ENCODE assay signal across 9 cellular contexts in the genomic region with DNA sequence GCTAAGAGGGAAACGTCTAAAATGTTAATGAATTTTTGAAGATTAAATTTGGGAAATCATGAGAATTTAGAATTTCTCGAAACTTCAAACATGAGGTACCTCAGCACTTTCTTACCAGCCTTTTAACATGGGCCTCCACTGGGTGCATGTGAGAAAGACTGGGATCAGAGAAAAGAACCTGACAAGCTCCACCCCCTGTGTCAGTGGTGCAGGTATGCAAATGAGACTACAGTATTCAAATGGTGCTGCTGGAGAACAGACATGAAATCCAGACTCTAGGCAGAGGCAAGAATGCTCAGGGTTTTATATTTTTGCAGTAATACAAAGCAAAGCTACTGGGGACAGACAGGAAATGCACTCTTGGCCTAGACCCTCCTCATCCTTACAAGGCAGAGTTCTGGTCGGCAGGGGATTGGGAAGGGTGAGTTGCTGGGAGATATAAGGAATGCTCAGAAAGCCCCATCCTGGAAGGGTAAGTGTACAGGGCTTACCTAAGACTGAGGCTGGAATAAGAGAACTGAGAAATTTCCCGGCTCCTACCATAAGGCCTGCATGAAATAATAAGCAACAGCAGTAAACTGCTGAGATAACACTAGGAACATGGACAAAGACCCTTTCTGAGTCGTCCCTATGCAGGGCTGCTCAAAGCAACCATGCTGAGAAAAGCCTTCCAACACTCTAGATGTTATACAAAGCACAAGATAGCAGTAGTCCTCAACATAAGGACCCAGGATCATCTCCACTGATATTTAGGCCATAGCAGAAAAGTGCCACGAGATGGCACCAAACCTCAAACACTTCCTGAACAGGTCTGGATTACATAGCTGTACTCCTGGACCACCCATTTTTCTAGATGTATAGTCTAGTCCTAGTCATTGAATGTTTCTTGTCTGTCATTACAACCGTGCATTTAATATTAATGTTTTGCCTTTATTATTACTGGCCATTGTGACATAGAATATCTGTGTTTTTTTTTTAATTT.
DNase-seq lines count a peak whose midpoint lies in the region; ATAC-seq, FAIRE-seq and TF ChIP-seq lines count a peak whose summit lies in the region.
"Had no signal": no experiment of that assay in that cellular context is flagged by ENCODE, and none has a peak within 500 bp of the region (broad histone marks: within the 10 kb centered on the region; RNA-seq: fewer than 3 reads in every experiment).

No MANE protein-coding gene starts in this region.

- intact Hi-C loops in activated CD4-positive, alpha-beta T cell treated with anti-CD3 and anti-CD28 coated beads for 36 hours (cut with DNase I, micrococcal nuclease) = loop anchor here (1.0 to 5.0 kb wide), 6 partner anchors 107 to 347 kb away; no protein-coding TSS in a partner anchor
- intact Hi-C loops in MCF 10A (cut with micrococcal nuclease) = loop anchor here (1.0 to 5.0 kb wide), 3 partner anchors 108 to 297 kb away; no protein-coding TSS in a partner anchor
- intact Hi-C loops in thyroid gland (cut with DNase I) = loop anchor here (5.0 kb wide), 1 partner anchor 292 kb away; no protein-coding TSS in a partner anchor

- no peaks in the 10 kb centered on the region for H3K79me2 ChIP-seq in keratinocyte (ENCODE audit: control insufficient read depth, insufficient read depth, low read length)

- H2AFZ ChIP-seq in keratinocyte (ENCODE audit: control insufficient read depth, low read length) = no peak overlapping the region

- DNase-seq in activated CD4-positive, alpha-beta T cell treated with anti-CD3 and anti-CD28 coated beads for 36 hours = peak; percentile 53
- DNase-seq in activated CD4-positive, alpha-beta T cell treated with anti-CD3 and anti-CD28 coated beads for 1 hour = no peak
- peak; percentile 49 for DNase-seq in NCI-H748 treated with DMSO at 0.1 percent for 48 hours (lab: John Stamatoyannopoulos, UW)
- DNase-seq in MCF 10A (ENCODE audit: unreplicated experiment) = peak; percentile 79
- DNase-seq in keratinocyte (ENCODE audit: low read depth, low spot score) = no peak
- peak; percentile 53 to 58 for DNase-seq in thyroid gland

- H3K4me2 ChIP-seq in keratinocyte (ENCODE audit: control insufficient read depth, extremely low read depth, insufficient read depth, low read depth, low read length) = no peak overlapping the region

- CTCF ChIA-PET in activated CD4-positive, alpha-beta T cell treated with anti-CD3 and anti-CD28 coated beads for 36 hours (lab: Charles Lee) = interaction anchor here (0.7 to 2.2 kb wide), 6 partner anchors 9 to 295 kb away, joined by 3 to 12 read pairs (median 4); no protein-coding TSS in a partner anchor
- CTCF ChIA-PET in MCF 10A (lab: Yijun Ruan, JAX) = interaction anchor here (0.6 to 7.3 kb wide), 27 partner anchors 8 to 1767 kb away, joined by 3 to 204 read pairs (median 3); a partner anchor contains a TSS

- peak; percentile 95 for FAIRE-seq in keratinocyte (lab: Jason Lieb, UNC)
- FAIRE-seq: frontal cortex had no signal

- no peak overlapping the region for H3K27ac Mint-ChIP-seq in activated CD4-positive, alpha-beta T cell treated with anti-CD3 and anti-CD28 coated beads for 36 hours
- no peak overlapping the region for H3K27ac Mint-ChIP-seq in MCF 10A (ENCODE audit: low read depth, unreplicated experiment)

- H3K27me3 ChIP-seq in keratinocyte (ENCODE audit: control insufficient read depth, extremely low read depth, insufficient read depth, low read length) (no peaks in the 10 kb centered on the region), thyroid gland (no peaks in the 10 kb centered on the region)

- no peaks in the 10 kb centered on the region for H3K36me3 Mint-ChIP-seq in activated CD4-positive, alpha-beta T cell treated with anti-CD3 and anti-CD28 coated beads for 36 hours (ENCODE audit: low read depth)
- H3K36me3 Mint-ChIP-seq in MCF 10A (ENCODE audit: insufficient read depth, unreplicated experiment) = no peaks in the 10 kb centered on the region

- H3K27ac ChIP-seq in keratinocyte (ENCODE audit: control insufficient read depth, insufficient read depth, low read length) (no peak overlapping the region), thyroid gland (no peak overlapping the region)

- H3K4me3 Mint-ChIP-seq in activated CD4-positive, alpha-beta T cell treated with anti-CD3 and anti-CD28 coated beads for 36 hours = no peak overlapping the region
- H3K4me3 Mint-ChIP-seq in MCF 10A (ENCODE audit: unreplicated experiment) = no peak overlapping the region

- H3K4me3 ChIP-seq in keratinocyte (ENCODE audit: control insufficient read depth in 2 of 3, extremely low read depth in 1 of 3, insufficient read depth in 2 of 3, low read depth in 1 of 3, low read length in 3 of 3) = no peak overlapping the region
- no peak overlapping the region for H3K4me3 ChIP-seq in thyroid gland (replicated peaks in 1 of 3)

- H3K9ac ChIP-seq in keratinocyte (ENCODE audit: control insufficient read depth, extremely low read depth, insufficient read depth, low read length) = no peak overlapping the region

- H3K9me3 ChIP-seq in keratinocyte (ENCODE audit: control insufficient read depth, low read depth, low read length) (no peaks in the 10 kb centered on the region), thyroid gland (no peaks in the 10 kb centered on the region)

- no peaks in the 10 kb centered on the region for H3K4me1 Mint-ChIP-seq in activated CD4-positive, alpha-beta T cell treated with anti-CD3 and anti-CD28 coated beads for 36 hours
- no peaks in the 10 kb centered on the region for H3K4me1 Mint-ChIP-seq in MCF 10A (ENCODE audit: insufficient read depth, unreplicated experiment)

- H3K9me3 Mint-ChIP-seq in activated CD4-positive, alpha-beta T cell treated with anti-CD3 and anti-CD28 coated beads for 36 hours (ENCODE audit: low read depth) = no peaks in the 10 kb centered on the region
- H3K9me3 Mint-ChIP-seq in MCF 10A (ENCODE audit: unreplicated experiment) = no peaks in the 10 kb centered on the region

- no peak for TF ChIP-seq POLR2A in thyroid gland (IDR thresholded peaks at IDR 0.05)

- TF ChIP-seq CTCF in MCF 10A (IDR thresholded peaks at IDR 0.05; ENCODE audit: unreplicated experiment) (peak; percentile 66), keratinocyte (optimal IDR thresholded peaks at IDR 0.05 in 1 of 3, IDR thresholded peaks at IDR 0.05 in 1 of 3, conservative IDR thresholded peaks at IDR 0.05 in 1 of 3; ENCODE audit: extremely low read depth in 1 of 3, insufficient read depth in 2 of 3, low read length in 3 of 3) (peak; percentile 67 to 85 (median 76)), thyroid gland (IDR thresholded peaks at IDR 0.05) (peak in 5 of 6 experiments; percentile 34 to 64 (median 56))

- H4K20me1 ChIP-seq in keratinocyte (ENCODE audit: control insufficient read depth, extremely low read depth, insufficient read depth, low read length) = no peaks in the 10 kb centered on the region

- H3K27me3 Mint-ChIP-seq in activated CD4-positive, alpha-beta T cell treated with anti-CD3 and anti-CD28 coated beads for 36 hours = no peaks in the 10 kb centered on the region
- H3K27me3 Mint-ChIP-seq in MCF 10A (ENCODE audit: insufficient read depth, unreplicated experiment) = no peaks in the 10 kb centered on the region

- H3K36me3 ChIP-seq in keratinocyte (ENCODE audit: control insufficient read depth in 2 of 2, extremely low read depth in 1 of 2, insufficient read depth in 2 of 2, low read length in 2 of 2) (no peaks in the 10 kb centered on the region), thyroid gland (no peaks in the 10 kb centered on the region)

- ATAC-seq in activated CD4-positive, alpha-beta T cell treated with anti-CD3 and anti-CD28 coated beads for 36 hours = peak; percentile 68
- ATAC-seq in GM21528 (IDR thresholded peaks at IDR 0.05; ENCODE audit: low FRiP score, unreplicated experiment) (peak; percentile 99), HG03575 (IDR thresholded peaks at IDR 0.05; ENCODE audit: extremely low read depth, insufficient number of reproducible peaks, low FRiP score, unreplicated experiment) (peak; percentile 93)

- POLR2A ChIA-PET in activated CD4-positive, alpha-beta T cell treated with anti-CD3 and anti-CD28 coated beads for 36 hours (lab: Charles Lee) = no interaction called here
- POLR2A ChIA-PET in MCF 10A (lab: Yijun Ruan, JAX) = interaction anchor here (0.6 to 2.8 kb wide), 5 partner anchors 10 to 294 kb away, joined by 3 to 10 read pairs (median 3); a partner anchor contains a TSS

- dilution Hi-C loops in keratinocyte (cut with MboI; ENCODE audit: extremely low pct_ligation_motif_present, low sequenced_read_pairs) = no loop called here

- BruUV-seq in MCF 10A (replicated peaks; lab: Mats Ljungman, UMichigan) = no TSS peak

- no peaks in the 10 kb centered on the region for H3K9me1 ChIP-seq in keratinocyte (ENCODE audit: control insufficient read depth, extremely low read depth, insufficient read depth, low read length)

- WGBS in thyroid gland, 2 donors = 56 to 57% methylated on average over 7 of the region's 7 CpGs

- H3K4me1 ChIP-seq in keratinocyte (ENCODE audit: control insufficient read depth, extremely low read depth, insufficient read depth, low read length) = no peaks in the 10 kb centered on the region
- no peaks in the 10 kb centered on the region for H3K4me1 ChIP-seq in thyroid gland

Comparison
In these comparisons a context has a peak if more than half of its experiments do, and no peak if none do; other contexts are left out.
1. DNase-seq: peak in activated CD4-positive, alpha-beta T cell treated with anti-CD3 and anti-CD28 coated beads for 36 hours (single experiment), NCI-H748 treated with DMSO at 0.1 percent for 48 hours (single experiment), MCF 10A (single experiment) and thyroid gland (2 of 2); none in activated CD4-positive, alpha-beta T cell treated with anti-CD3 and anti-CD28 coated beads for 1 hour (single experiment) and keratinocyte (single experiment).
2. Peak in every context shown above with its lines, with median percentiles within 50 percentile points of each other: ATAC-seq and CTCF ChIP-seq.